Comparison of ENCODE assay signal across 1 cellular context in genomic region chr10:21195149-21195731, GRCh38.
TF ChIP-seq lines count a peak whose summit lies in the region.

No MANE protein-coding gene starts in this region.

TF ChIP-seq in GM23338, 12 proteins besides CTCF, POLR2A, EP300 and RAD21 (continued from another document):
- TF ChIP-seq ZNF462 (CRISPR knock-in tag; IDR thresholded peaks at IDR 0.05) (no peak), CREB1 (CRISPR knock-in tag; IDR thresholded peaks at IDR 0.05; ENCODE audit: low read depth) (no peak), ZNF114 (CRISPR knock-in tag; IDR thresholded peaks at IDR 0.05) (no peak), EZH2 (IDR thresholded peaks at IDR 0.05; ENCODE audit: low read depth, unreplicated experiment) (no peak), ETS1 (IDR thresholded peaks at IDR 0.05) (no peak), POLR2AphosphoS5 (IDR thresholded peaks at IDR 0.05; ENCODE audit: low read depth) (no peak), STAT1 (IDR thresholded peaks at IDR 0.05; ENCODE audit: unreplicated experiment) (no peak)
TF ChIP-seq in GM23338: peak in this region for 0.
